In the genomic region with DNA sequence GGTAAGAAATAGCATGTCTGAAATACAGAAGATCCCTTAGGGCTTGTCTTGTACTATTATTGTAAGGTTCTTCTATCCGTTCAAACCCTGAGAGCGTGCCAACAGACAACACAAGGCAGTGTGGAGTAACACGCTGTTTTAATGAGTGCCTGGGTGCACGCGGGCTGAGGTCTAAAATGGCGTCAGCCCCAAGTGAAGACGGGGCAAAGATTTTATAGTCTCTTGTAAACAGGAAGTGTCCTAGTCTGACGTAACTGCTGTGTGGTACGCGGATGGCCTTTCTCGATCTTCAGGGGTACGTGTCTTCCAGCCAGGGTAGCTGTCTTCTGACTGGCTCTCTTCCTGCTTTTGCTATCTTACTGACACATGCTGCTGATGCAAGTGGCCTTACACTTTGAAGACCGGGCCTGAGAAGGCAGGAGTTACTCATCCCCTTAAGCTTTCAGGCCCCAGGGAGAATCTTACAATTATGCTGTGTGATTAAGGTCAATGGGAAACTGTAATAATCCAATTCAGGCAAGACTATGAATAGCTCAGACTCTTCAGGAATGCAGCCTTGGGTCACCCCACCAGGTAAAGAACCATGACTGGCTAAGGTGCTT, we compare ENCODE assay signal across 1 cellular context.
TF ChIP-seq lines count a peak whose summit lies in the region.

No MANE protein-coding gene starts in this region.

TF ChIP-seq in H1, 55 proteins besides CTCF, POLR2A, EP300 and RAD21 (continued from another document):
- TF ChIP-seq NRF1 (IDR thresholded peaks at IDR 0.05; ENCODE audit: low read depth, low read length) (no peak), BRCA1 (IDR thresholded peaks at IDR 0.05; ENCODE audit: low read depth, low read length) (no peak), CHD1 (IDR thresholded peaks at IDR 0.05; ENCODE audit: low read depth, low read length) (no peak), POU5F1 (IDR thresholded peaks at IDR 0.05; ENCODE audit: low read depth, low read length) (no peak), TAF7 (optimal IDR thresholded peaks at IDR 0.05; ENCODE audit: borderline replicate concordance, low read depth, low read length) (no peak), TAF1 (IDR thresholded peaks at IDR 0.05; ENCODE audit: low read depth, low read length) (no peak), SIN3A (conservative IDR thresholded peaks at IDR 0.05 in 1 of 2, IDR thresholded peaks at IDR 0.05 in 1 of 2; ENCODE audit: low read depth in 1 of 2, low read length in 2 of 2) (no peak), SUZ12 (IDR thresholded peaks at IDR 0.05; ENCODE audit: low read length) (no peak), RFX5 (IDR thresholded peaks at IDR 0.05; ENCODE audit: borderline replicate concordance, low read depth, low read length) (no peak)
- TF ChIP-seq, protein P1, sequence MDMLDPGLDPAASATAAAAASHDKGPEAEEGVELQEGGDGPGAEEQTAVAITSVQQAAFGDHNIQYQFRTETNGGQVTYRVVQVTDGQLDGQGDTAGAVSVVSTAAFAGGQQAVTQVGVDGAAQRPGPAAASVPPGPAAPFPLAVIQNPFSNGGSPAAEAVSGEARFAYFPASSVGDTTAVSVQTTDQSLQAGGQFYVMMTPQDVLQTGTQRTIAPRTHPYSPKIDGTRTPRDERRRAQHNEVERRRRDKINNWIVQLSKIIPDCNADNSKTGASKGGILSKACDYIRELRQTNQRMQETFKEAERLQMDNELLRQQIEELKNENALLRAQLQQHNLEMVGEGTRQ (IDR thresholded peaks at IDR 0.05; ENCODE audit: low read length), result no peak
